In the genomic region with DNA sequence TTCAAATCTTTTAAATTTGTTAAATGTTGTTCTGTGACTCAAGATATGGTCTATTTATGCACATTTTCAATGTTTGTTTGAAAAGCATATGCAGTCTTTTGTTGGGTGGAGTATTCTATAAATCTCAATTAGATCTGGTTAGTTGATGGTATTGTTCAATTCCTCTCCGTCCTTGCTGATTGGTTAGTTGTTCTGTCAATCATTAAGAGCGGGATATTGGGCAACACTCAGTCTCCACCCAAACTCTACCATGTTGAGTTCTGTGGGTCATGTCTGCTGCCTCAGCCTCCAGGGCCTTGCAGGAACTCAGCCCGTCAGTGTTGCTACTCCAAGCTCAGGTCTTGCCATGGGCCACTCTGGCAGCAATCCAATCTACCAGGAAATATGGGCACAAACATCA, we compare ENCODE assay signal across 2 cellular contexts.
A peak's percentile ranks its signal among the peaks of the same experiment; 100 is the strongest.
TF ChIP-seq lines count a peak whose summit lies in the region.

No MANE protein-coding gene starts in this region.

TF ChIP-seq in HEK293T, 16 proteins besides CTCF, POLR2A, EP300 and RAD21 (continued from another document):
- TF ChIP-seq CTBP1 (IDR thresholded peaks at IDR 0.05; ENCODE audit: borderline replicate concordance), result no peak

TF ChIP-seq in K562, 482 proteins besides CTCF, POLR2A, EP300 and RAD21 (continued from another document):
- TF ChIP-seq, protein P1, sequence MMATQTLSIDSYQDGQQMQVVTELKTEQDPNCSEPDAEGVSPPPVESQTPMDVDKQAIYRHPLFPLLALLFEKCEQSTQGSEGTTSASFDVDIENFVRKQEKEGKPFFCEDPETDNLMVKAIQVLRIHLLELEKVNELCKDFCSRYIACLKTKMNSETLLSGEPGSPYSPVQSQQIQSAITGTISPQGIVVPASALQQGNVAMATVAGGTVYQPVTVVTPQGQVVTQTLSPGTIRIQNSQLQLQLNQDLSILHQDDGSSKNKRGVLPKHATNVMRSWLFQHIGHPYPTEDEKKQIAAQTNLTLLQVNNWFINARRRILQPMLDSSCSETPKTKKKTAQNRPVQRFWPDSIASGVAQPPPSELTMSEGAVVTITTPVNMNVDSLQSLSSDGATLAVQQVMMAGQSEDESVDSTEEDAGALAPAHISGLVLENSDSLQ (IDR thresholded peaks at IDR 0.05), result peak; percentile 78
- no peak for TF ChIP-seq ZNF778 (CRISPR knock-in tag; IDR thresholded peaks at IDR 0.05)
